ENCODE assay signal across 27 cellular contexts in the genomic region with DNA sequence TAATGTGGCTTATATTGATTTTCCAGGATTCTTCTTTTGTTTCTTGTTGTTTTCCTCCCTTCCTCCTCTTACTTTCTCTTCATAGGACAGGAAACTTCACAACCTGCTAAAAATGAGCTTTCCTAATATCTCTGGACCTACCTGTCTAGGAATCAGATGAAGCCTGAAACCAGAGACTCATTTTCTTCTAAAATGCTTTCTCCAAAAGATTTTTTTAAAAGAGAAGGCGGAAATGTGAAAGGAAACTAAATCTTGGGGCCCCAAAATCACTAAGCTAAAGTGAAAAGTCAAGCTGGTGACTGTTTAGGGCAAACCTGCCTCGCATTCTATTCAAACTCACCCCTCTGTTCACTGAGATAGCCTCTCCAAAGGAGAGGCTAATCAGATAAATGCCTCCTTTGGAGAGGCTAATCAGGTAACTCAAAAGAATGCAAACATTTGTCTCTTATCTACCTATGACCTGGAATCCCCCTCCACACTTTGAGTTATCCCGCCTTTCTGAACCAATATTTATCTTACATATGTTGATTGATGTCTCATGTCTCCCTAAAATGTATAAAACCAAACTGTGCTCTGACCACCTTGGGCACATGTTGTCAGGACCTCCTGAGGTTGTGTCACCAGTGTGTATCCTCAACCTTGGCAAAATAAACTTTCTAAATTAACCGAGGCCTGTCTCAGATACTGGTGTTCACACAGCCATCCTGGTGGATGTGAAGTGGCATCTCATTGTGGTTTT.
"Had no signal": no experiment of that assay in that cellular context is flagged by ENCODE, and none has a peak within 500 bp of the region (broad histone marks: within the 10 kb centered on the region; RNA-seq: fewer than 3 reads in every experiment).

No MANE protein-coding gene starts in this region.

- H3K4me1 ChIP-seq: foreskin keratinocyte, neural progenitor cell, parathyroid adenoma had no signal

- H3K4me2 ChIP-seq: hepatocyte, neural progenitor cell, smooth muscle cell had no signal

- H3K36me3 ChIP-seq: gastroesophageal sphincter, heart left ventricle, neural progenitor cell, stomach, tibial artery had no signal

- H3K27ac Mint-ChIP-seq: naive thymus-derived CD4-positive, alpha-beta T cell; nephron; neural progenitor cell; progenitor cell of endocrine pancreas; type B pancreatic cell had no signal

- FAIRE-seq: kidney had no signal

- H2AFZ ChIP-seq: hepatocyte, neural progenitor cell, parathyroid adenoma had no signal

- H3K79me2 ChIP-seq: hepatocyte, parathyroid adenoma had no signal

- ATAC-seq: esophagus mucosa; foreskin keratinocyte; gastroesophageal sphincter; heart left ventricle; left lobe of liver; naive thymus-derived CD4-positive, alpha-beta T cell; sciatic nerve had no signal

- H3K9ac ChIP-seq: neural progenitor cell, parathyroid adenoma had no signal

- H3K4me3 ChIP-seq: coronary artery, gastroesophageal sphincter, heart left ventricle, hepatocyte, lung, neural progenitor cell, smooth muscle cell, stomach, tibial artery had no signal

- H3K9me3 ChIP-seq: gastroesophageal sphincter, tibial artery had no signal

- H3K36me3 Mint-ChIP-seq: neural progenitor cell had no signal

- DNase-seq: foreskin keratinocyte; heart left ventricle; kidney; mesenchymal stem cell; midbrain; naive thymus-derived CD4-positive, alpha-beta T cell; stimulated activated CD4-positive, alpha-beta T cell treated with anti-CD3 and anti-CD28 coated beads, Interleukin-12 subunit alpha, Interleukin-12 subunit beta, amount 100 ng/mL, for 4 hours; stimulated activated CD4-positive, alpha-beta T cell treated with anti-CD3 and anti-CD28 coated beads, Interleukin-1b, Interleukin-23, amount 100 ng/mL, for 48 hours; stimulated activated CD4-positive, alpha-beta T cell treated with anti-CD3 and anti-CD28 coated beads, Interleukin-4, amount 100 ng/mL, for 1 hour; stimulated activated CD8-positive, alpha-beta memory T cell treated with anti-CD3 and anti-CD28 coated beads, Interleukin-4, amount 100 ng/mL, for 48 hours; stimulated activated naive CD4-positive, alpha-beta T cell; stomach; tibial artery had no signal

- H3K4me1 Mint-ChIP-seq: nephron, neural progenitor cell had no signal

- H3K27me3 ChIP-seq: foreskin keratinocyte, gastroesophageal sphincter, heart left ventricle, hepatocyte, neural progenitor cell, stomach, tibial artery had no signal

- H3K4me3 Mint-ChIP-seq: naive thymus-derived CD4-positive, alpha-beta T cell; nephron; neural progenitor cell; type B pancreatic cell had no signal

- H3K27ac ChIP-seq: coronary artery, epithelial cell of prostate, foreskin keratinocyte, gastroesophageal sphincter, heart left ventricle, hepatocyte, neural progenitor cell, parathyroid adenoma, stomach, tibial artery had no signal

- H3K27me3 Mint-ChIP-seq: progenitor cell of endocrine pancreas, type B pancreatic cell had no signal
